Comparison of ENCODE assay signal across 7 cellular contexts in the genomic region with DNA sequence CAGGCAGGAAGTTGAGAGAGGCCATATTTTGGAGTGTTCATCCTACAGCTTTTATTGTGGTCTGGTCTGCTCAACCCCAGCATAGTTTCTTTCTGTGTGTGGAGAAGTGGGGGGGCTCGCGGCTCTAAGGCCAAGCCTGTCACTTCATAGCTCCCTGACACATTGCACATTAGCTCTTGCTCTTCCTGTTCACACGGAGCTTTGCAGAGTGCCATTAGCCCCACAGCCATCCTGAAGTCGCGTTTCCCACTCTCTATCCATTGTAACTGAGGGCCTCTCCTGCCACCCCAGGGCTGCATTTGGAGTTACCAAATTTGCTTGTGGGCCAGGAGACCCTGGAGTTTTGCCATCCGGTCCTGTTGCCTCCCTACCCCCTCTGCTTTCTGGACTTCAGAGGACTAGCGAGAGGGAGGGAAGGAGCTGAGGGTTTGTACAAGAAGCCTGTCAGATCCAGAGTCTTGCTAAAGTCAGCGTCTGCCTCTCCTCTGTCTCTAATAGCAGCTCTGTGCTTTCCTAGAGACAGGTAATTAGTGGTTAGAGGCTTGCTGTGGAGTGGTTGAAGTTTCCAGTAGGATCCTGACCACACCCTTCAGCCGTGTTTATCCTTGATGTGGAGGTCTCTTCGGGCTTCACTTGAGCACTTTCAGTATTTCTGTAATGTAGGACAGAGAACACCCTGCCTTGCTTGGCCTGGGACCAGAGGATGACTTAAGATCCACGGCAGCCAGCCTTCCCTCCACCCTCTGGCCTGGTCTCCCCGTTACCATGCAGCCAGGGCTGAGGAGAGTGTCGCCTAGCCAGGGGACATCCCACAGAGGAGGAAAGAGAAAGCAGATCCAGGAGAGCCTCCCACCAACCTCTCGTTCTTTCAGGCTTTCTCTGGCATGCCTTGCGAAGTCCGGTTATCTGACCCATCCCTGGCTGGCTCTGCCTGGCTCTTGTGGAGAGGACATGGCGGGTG. TPM values are rescaled to one million over a fixed set of nuclear protein-coding genes. Genes with fewer than 3 reads are reported as not detected.
DNase-seq lines count a peak whose midpoint lies in the region; ATAC-seq, FAIRE-seq and TF ChIP-seq lines count a peak whose summit lies in the region.

No MANE protein-coding gene starts in this region.

- DNase-seq in HCT116 (ENCODE audit: low read depth, low spot score) = no peak
- DNase-seq in NCI-H2227 treated with DMSO at 0.1 percent for 48 hours (lab: John Stamatoyannopoulos, UW) = peak; percentile 64
- peak; percentile 28 for DNase-seq in bronchial epithelial cell (ENCODE audit: low read depth)
- peak; percentile 78 for DNase-seq in mesenchymal stem cell
- peak; percentile 73 to 83 for DNase-seq in tibial nerve (ENCODE audit: low spot score in 2 of 2)
- no peak for DNase-seq in NCI-H1694 (lab: John Stamatoyannopoulos, UW)

- H3K4ac ChIP-seq in mesenchymal stem cell (ENCODE audit: low read depth in 1 of 2, low read length in 2 of 2) = peak overlapping the region; percentile 89 to 94

- TF ChIP-seq RAD21 in HCT116 (IDR thresholded peaks at IDR 0.05; ENCODE audit: low read depth) = no peak

- peak overlapping the region; percentile 85 to 90 for H2BK12ac ChIP-seq in mesenchymal stem cell (ENCODE audit: low read length in 2 of 2)

- H4K91ac ChIP-seq in mesenchymal stem cell (ENCODE audit: low read length) = peak overlapping the region; percentile 96

- H3K23ac ChIP-seq in mesenchymal stem cell (ENCODE audit: low read length in 2 of 2) = peak overlapping the region in 1 of 2 experiments; percentile 63

- ATAC-seq in GM18511 (IDR thresholded peaks at IDR 0.05; ENCODE audit: unreplicated experiment) (peak; percentile 43), HCT116 (0 out of 2 replicates have a peak, but pooled peaks have one; percentile 17)

- TF ChIP-seq POLR2A in HCT116 (IDR thresholded peaks at IDR 0.05; ENCODE audit: borderline replicate concordance, extremely low read depth, insufficient read depth, insufficient read length) (no peak), tibial nerve (IDR thresholded peaks at IDR 0.05) (peak in 1 of 2 donors; percentile 15)

- no peak overlapping the region for H2BK5ac ChIP-seq in mesenchymal stem cell (ENCODE audit: low read depth, low read length, poor library complexity, severe bottlenecking)

- no peaks in the 10 kb centered on the region for H4K20me1 ChIP-seq in HCT116 (ENCODE audit: insufficient read depth)

- CTCF ChIA-PET in HCT116 (lab: Charles Lee) = interaction anchor here (2.0 kb wide), 1 partner anchor 163 kb away, joined by 6 read pairs; no protein-coding TSS in a partner anchor

- H3K4me3 ChIP-seq in HCT116 (replicated peaks in 1 of 2; ENCODE audit: low read depth in 1 of 2, low read length in 2 of 2) (no peak overlapping the region), bronchial epithelial cell (ENCODE audit: low read depth, low read length) (no peak overlapping the region), mesenchymal stem cell (ENCODE audit: insufficient read depth in 1 of 2, low read depth in 1 of 2, low read length in 2 of 2) (peak overlapping the region in 1 of 2 experiments; percentile 65), tibial nerve (peak overlapping the region; percentile 1 to 25 (median 6))

- no peaks in the 10 kb centered on the region for H3K9me2 ChIP-seq in HCT116 (ENCODE audit: insufficient read depth)

- WGBS in mesenchymal stem cell = 57% methylated on average over 17 of the region's 17 CpGs
- WGBS in tibial nerve, 2 donors = 12 to 28% methylated on average over 16 to 17 of the region's 17 CpGs

- H2BK15ac ChIP-seq in mesenchymal stem cell (ENCODE audit: low read depth, poor library complexity, severe bottlenecking) = peak overlapping the region; percentile 68

- H3K79me2 ChIP-seq in HCT116 (ENCODE audit: insufficient read depth, low read length) = no peaks in the 10 kb centered on the region

- H2AK5ac ChIP-seq in mesenchymal stem cell (ENCODE audit: low read length, severe bottlenecking) = peak overlapping the region; percentile 66

- H3K36me3 ChIP-seq in HCT116 (ENCODE audit: control insufficient read depth in 1 of 2, insufficient read depth in 2 of 2, low read length in 2 of 2) (no peaks in the 10 kb centered on the region), bronchial epithelial cell (ENCODE audit: control insufficient read depth, insufficient read depth, low read length) (no peaks in the 10 kb centered on the region), mesenchymal stem cell (ENCODE audit: control insufficient read depth in 1 of 2, insufficient read depth in 2 of 2, low read depth in 1 of 2, low read length in 2 of 2) (peaks cover 0 to 3% of the 10 kb centered on the region in 2 experiments), tibial nerve (peaks cover 0 to 12% (median 0%) of the 10 kb centered on the region in 3 donors)

- H3K4me2 ChIP-seq in HCT116 (ENCODE audit: low read length) = no peak overlapping the region
- no peak overlapping the region for H3K4me2 ChIP-seq in mesenchymal stem cell (ENCODE audit: low read length, poor library complexity, severe bottlenecking)

- no peaks in the 10 kb centered on the region for H3K9me3 ChIP-seq in HCT116 (ENCODE audit: control insufficient read depth in 1 of 2, insufficient read depth in 1 of 2, low read depth in 1 of 2, low read length in 2 of 2)
- no peaks in the 10 kb centered on the region for H3K9me3 ChIP-seq in mesenchymal stem cell (ENCODE audit: control insufficient read depth, low read length)
- no peaks in the 10 kb centered on the region for H3K9me3 ChIP-seq in tibial nerve

- POLR2A ChIA-PET in HCT116 (lab: Charles Lee) = no interaction called here

- TF ChIP-seq CTCF in HCT116 (IDR thresholded peaks at IDR 0.05 in 2 of 3, conservative IDR thresholded peaks at IDR 0.05 in 1 of 3; ENCODE audit: borderline replicate concordance in 1 of 3, insufficient read depth in 1 of 3, low read depth in 2 of 3, low read length in 2 of 3) (no peak), bronchial epithelial cell (IDR thresholded peaks at IDR 0.05; ENCODE audit: insufficient read depth, low read length, severe bottlenecking) (no peak), tibial nerve (IDR thresholded peaks at IDR 0.05) (no peak)

- no peak for FAIRE-seq in bronchial epithelial cell (lab: Jason Lieb, UNC)

- H3K9ac ChIP-seq in HCT116 (ENCODE audit: low read length) (no peak overlapping the region), mesenchymal stem cell (ENCODE audit: low read length) (peak overlapping the region; percentile 84)

- TF ChIP-seq EP300 in tibial nerve (IDR thresholded peaks at IDR 0.05) = peak; percentile 13 to 62

- RAD21 ChIA-PET in HCT116 (lab: Charles Lee; ENCODE audit: low non-redundant PET in 1 of 2, low total read pairs in 2 of 2, uncharacterized antibody in 2 of 2, unreplicated experiment in 2 of 2) = no interaction called here

- H3K27me3 ChIP-seq in HCT116 (ENCODE audit: insufficient read depth, low read length) (no peaks in the 10 kb centered on the region), bronchial epithelial cell (ENCODE audit: control insufficient read depth, insufficient read depth, low read length) (no peaks in the 10 kb centered on the region), mesenchymal stem cell (ENCODE audit: control insufficient read depth in 1 of 2, insufficient read depth in 1 of 2, low read length in 2 of 2) (no peaks in the 10 kb centered on the region), tibial nerve (no peaks in the 10 kb centered on the region)

- H3K27ac ChIP-seq in HCT116 (ENCODE audit: low read depth, low read length) (no peak overlapping the region), mesenchymal stem cell (ENCODE audit: low read length, poor library complexity, severe bottlenecking) (peak overlapping the region; percentile 77), tibial nerve (peak overlapping the region; percentile 64 to 96 (median 79))

- BruUV-seq in HCT116 (replicated peaks; lab: Mats Ljungman, UMichigan) = no TSS peak

- peak overlapping the region; percentile 77 to 78 for H3K18ac ChIP-seq in mesenchymal stem cell (ENCODE audit: low read depth in 1 of 2, low read length in 2 of 2)

- intact Hi-C loops in HCT116 (cut with micrococcal nuclease) = loop anchor here (10.0 kb wide), 1 partner anchor 287 kb away; no protein-coding TSS in a partner anchor

- peak overlapping the region in 1 of 2 experiments; percentile 84 for H3K14ac ChIP-seq in mesenchymal stem cell (ENCODE audit: low read length in 2 of 2)

- peaks cover 11% of the 10 kb centered on the region for H3K79me1 ChIP-seq in mesenchymal stem cell (replicated peaks; ENCODE audit: low read length, poor library complexity, severe bottlenecking)

- H4K8ac ChIP-seq in mesenchymal stem cell (ENCODE audit: low read length) = peak overlapping the region; percentile 77

- H3K4me1 ChIP-seq in HCT116 (ENCODE audit: control insufficient read depth in 1 of 2, insufficient read depth in 2 of 2, low read length in 2 of 2) (peaks cover 6 to 15% of the 10 kb centered on the region in 2 experiments), mesenchymal stem cell (ENCODE audit: control insufficient read depth, insufficient read depth, low read depth, low read length) (peaks cover 18% of the 10 kb centered on the region), tibial nerve (peaks cover 0 to 37% (median 21%) of the 10 kb centered on the region in 4 donors)

- H2AFZ ChIP-seq in HCT116 (ENCODE audit: low read depth, low read length, poor library complexity, severe bottlenecking) (no peak overlapping the region), mesenchymal stem cell (ENCODE audit: low read depth, low read length) (peak overlapping the region; percentile 70)

- H2BK120ac ChIP-seq in mesenchymal stem cell (ENCODE audit: low read depth, low read length) = peak overlapping the region; percentile 75

RNA-seq across cellular contexts. Expression of gene DCPS, which starts 14.1 kb away (rescaled TPM):
- total RNA-seq in HCT116 (2021; ENCODE audit: unreplicated experiment) = 25.6 TPM
- polyA plus RNA-seq in HCT116 (2012) = 32.0 and 34.0 TPM in 2 replicates
- total RNA-seq in bronchial epithelial cell = 9.5 and 11.6 TPM in 2 replicates
- 13.0 TPM for polyA plus RNA-seq in mesenchymal stem cell (2013, experiment 1 of 2)
- polyA plus RNA-seq in mesenchymal stem cell (2013, experiment 2 of 2) = 12.5 TPM
- 10 to 100 TPM in 2 of 4 donors, 1 to 10 TPM in 2; 7.1 to 16.4 (median 11.9) TPM for total RNA-seq in tibial nerve

RNA-seq across cellular contexts. Expression of gene TIRAP, which starts 35.1 kb away (rescaled TPM):
- total RNA-seq in HCT116 (2021; ENCODE audit: unreplicated experiment) = 10.8 TPM
- 8.3 and 9.0 TPM in 2 replicates for polyA plus RNA-seq in HCT116 (2012)
- 2.1 and 3.3 TPM in 2 replicates for total RNA-seq in bronchial epithelial cell
- 8.4 TPM for polyA plus RNA-seq in mesenchymal stem cell (2013, experiment 1 of 2)
- polyA plus RNA-seq in mesenchymal stem cell (2013, experiment 2 of 2) = 7.2 TPM
- 10 to 100 TPM; 13.8 to 16.3 (median 14.6) TPM for total RNA-seq in tibial nerve

RNA-seq across cellular contexts. Expression of gene ST3GAL4, which starts 37.5 kb away (rescaled TPM):
- 13.1 TPM for total RNA-seq in HCT116 (2021; ENCODE audit: unreplicated experiment)
- 13.6 and 14.7 TPM in 2 replicates for polyA plus RNA-seq in HCT116 (2012)
- total RNA-seq in bronchial epithelial cell = 10.9 and 12.4 TPM in 2 replicates
- 11.1 TPM for polyA plus RNA-seq in mesenchymal stem cell (2013, experiment 1 of 2)
- 11.5 TPM for polyA plus RNA-seq in mesenchymal stem cell (2013, experiment 2 of 2)
- 100 to 1,000 TPM in 2 of 4 donors, 10 to 100 TPM in 2; 68.1 to 162 (median 122) TPM for total RNA-seq in tibial nerve

RNA-seq across cellular contexts. Expression of gene FOXRED1, which starts 49.0 kb away (rescaled TPM):
- total RNA-seq in HCT116 (2021; ENCODE audit: unreplicated experiment) (41.3 TPM), bronchial epithelial cell (16.0 and 16.8 TPM in 2 replicates), tibial nerve (10 to 100 TPM; 17.9 to 29.5 (median 20.4) TPM)
- polyA plus RNA-seq in HCT116 (2012) = 30.2 and 33.2 TPM in 2 replicates
- polyA plus RNA-seq in mesenchymal stem cell (2013, experiment 1 of 2) = 8.0 TPM
- 7.7 TPM for polyA plus RNA-seq in mesenchymal stem cell (2013, experiment 2 of 2)

RNA-seq across cellular contexts. Expression of gene SRPRA, which starts 49.3 kb away (rescaled TPM):
- 74.5 TPM for total RNA-seq in HCT116 (2021; ENCODE audit: unreplicated experiment)
- 70.9 and 97.5 TPM in 2 replicates for polyA plus RNA-seq in HCT116 (2012)
- 61.3 and 71.3 TPM in 2 replicates for total RNA-seq in bronchial epithelial cell
- polyA plus RNA-seq in mesenchymal stem cell (2013, experiment 1 of 2) = 68.9 TPM
- 68.3 TPM for polyA plus RNA-seq in mesenchymal stem cell (2013, experiment 2 of 2)
- 10 to 100 TPM; 64.9 to 90.0 (median 80.4) TPM for total RNA-seq in tibial nerve

Comparison
In these comparisons a context has a peak if more than half of its experiments do, and no peak if none do; other contexts are left out.
1. DNase-seq: peak in NCI-H2227 treated with DMSO at 0.1 percent for 48 hours (single experiment), bronchial epithelial cell (single experiment), mesenchymal stem cell (single experiment) and tibial nerve (2 of 2); none in HCT116 (single experiment) and NCI-H1694 (single experiment).
2. H3K4me3 ChIP-seq: peak in tibial nerve (4 of 4); none in HCT116 (0 of 2) and bronchial epithelial cell (single experiment).